In the genomic region with DNA sequence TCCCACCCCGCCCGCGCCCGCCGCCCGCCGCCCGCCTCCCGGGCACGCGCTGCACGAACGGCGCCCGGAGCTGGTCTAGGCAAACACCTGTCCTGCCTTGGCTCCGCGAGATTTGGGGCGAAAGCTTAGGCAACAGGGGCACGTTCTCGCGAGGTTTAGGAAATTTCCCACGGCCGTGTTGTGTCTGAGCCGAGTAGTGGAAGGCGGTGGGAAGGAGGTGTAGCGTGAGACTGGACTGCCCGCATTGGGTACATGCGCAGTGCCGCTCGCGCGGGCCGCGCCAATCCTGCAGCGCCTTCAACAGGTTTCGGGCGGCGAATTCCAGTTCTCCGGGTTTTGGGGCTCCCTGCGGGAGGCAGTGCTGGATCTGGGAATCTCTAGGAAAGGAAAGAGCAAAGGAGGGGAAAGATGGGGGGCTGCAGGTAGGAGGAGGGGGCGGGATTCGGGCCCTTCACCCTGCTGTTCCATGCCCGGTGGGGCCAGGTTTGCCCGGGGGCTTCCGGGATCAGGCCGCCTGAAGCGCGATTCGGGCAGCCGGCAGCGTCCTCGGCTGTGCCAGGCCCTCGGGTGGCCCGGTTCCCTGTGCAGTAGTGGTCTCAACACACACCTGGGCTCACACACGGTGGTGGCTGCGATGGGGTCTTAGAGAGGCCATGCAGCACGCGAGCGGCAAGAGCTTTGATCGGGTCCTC, we compare ENCODE assay signal across 8 cellular contexts. TPM values are rescaled to one million over a fixed set of nuclear protein-coding genes. Genes with fewer than 3 reads are reported as not detected.
DNase-seq lines count a peak whose midpoint lies in the region; ATAC-seq and TF ChIP-seq lines count a peak whose summit lies in the region.

No MANE protein-coding gene starts in this region.

- H3K4me3 ChIP-seq in GM12875 (ENCODE audit: low read depth, low read length) (peak overlapping the region; percentile 70), trophoblast cell (ENCODE audit: low read depth, low read length) (peak overlapping the region; percentile 98), transverse colon (peak overlapping the region; percentile 70 to 77 (median 73))

- H3K9ac ChIP-seq in trophoblast cell (ENCODE audit: low read length) = peak overlapping the region; percentile 57

- H3K27ac ChIP-seq in adipose tissue (ENCODE audit: low read depth, low read length) (peak overlapping the region; percentile 25), trophoblast cell (ENCODE audit: low read depth, low read length) (peak overlapping the region; percentile 88), transverse colon (peak overlapping the region; percentile 90 to 97 (median 96))

- peak overlapping the region; percentile 73 for H2BK5ac ChIP-seq in trophoblast cell (ENCODE audit: low read depth, low read length, poor library complexity)

- TF ChIP-seq POLR2A in transverse colon (IDR thresholded peaks at IDR 0.05) = no peak

- no peak overlapping the region for H3K23ac ChIP-seq in trophoblast cell (ENCODE audit: low read length)

- H3K4me2 ChIP-seq in trophoblast cell (ENCODE audit: low read length) = peak overlapping the region; percentile 77

- H3K9me3 ChIP-seq in trophoblast cell (ENCODE audit: insufficient read depth, low read depth, low read length) (no peaks in the 10 kb centered on the region), transverse colon (peaks cover 9% of the 10 kb centered on the region in 2 donors)

- in situ Hi-C loops in transverse colon (cut with MboI; ENCODE audit: low pct_ligation_motif_present in 1 of 4, low pct_unique_long_range_greater_than_20kb in 1 of 4, low sequenced_read_pairs in 3 of 4) = loop anchor here in 3 of 4 donors (10.0 to 25.0 kb wide), 3 partner anchors 85 to 235 kb away; no protein-coding TSS in a partner anchor

- peak overlapping the region; percentile 61 for H4K91ac ChIP-seq in trophoblast cell (ENCODE audit: low read depth, low read length)

- WGBS in adipose tissue, 3 donors = 1% methylated on average over 59 to 60 of the region's 60 CpGs
- WGBS in trophoblast cell (ENCODE audit: extremely low coverage, insufficient coverage, insufficient read length) = no CpG with 5 or more reads among the region's 60 CpGs
- WGBS in transverse colon (ENCODE audit: low coverage in 1 of 2), 2 donors = 1% methylated on average over 40 of the region's 60 CpGs; no CpG with 5 or more reads in 1 of the 2 donors

- peak overlapping the region; percentile 50 for H3K14ac ChIP-seq in trophoblast cell (ENCODE audit: low read length)

- H3K4me1 ChIP-seq in trophoblast cell (ENCODE audit: control insufficient read depth in 1 of 2, insufficient read depth in 2 of 2, low read length in 2 of 2) = peaks cover 0 to 6% of the 10 kb centered on the region in 2 experiments
- H3K4me1 ChIP-seq in transverse colon = peaks cover 0 to 30% (median 16%) of the 10 kb centered on the region in 4 donors

- peak overlapping the region; percentile 64 for H4K8ac ChIP-seq in trophoblast cell (ENCODE audit: low read depth, low read length)

- H3K79me2 ChIP-seq in trophoblast cell (ENCODE audit: control insufficient read depth, insufficient read depth, low read length, poor library complexity) = peaks cover 15% of the 10 kb centered on the region

- peak; percentile 74 for ATAC-seq in HG02798 (IDR thresholded peaks at IDR 0.05; ENCODE audit: poor library complexity, unreplicated experiment)

- TF ChIP-seq EP300 in transverse colon (IDR thresholded peaks at IDR 0.05; ENCODE audit: low read depth) = no peak

- H2BK120ac ChIP-seq in trophoblast cell (ENCODE audit: insufficient read depth, low read length, poor library complexity) = peak overlapping the region; percentile 59

- H3K27me3 ChIP-seq in trophoblast cell (ENCODE audit: insufficient read depth, low read length) (no peaks in the 10 kb centered on the region), transverse colon (no peaks in the 10 kb centered on the region)

- intact Hi-C loops in cardiac septum (cut with DNase I) (loop anchor here (5.0 to 10.0 kb wide), 5 partner anchors 237 to 543 kb away; a partner anchor contains a TSS), transverse colon (cut with DNase I; ENCODE audit: low total_unique reads) (loop anchor here (5.0 kb wide), 1 partner anchor 292 kb away; no protein-coding TSS in a partner anchor)

- DNase-seq in NCI-H1417 treated with DMSO at 0.1 percent for 48 hours (lab: John Stamatoyannopoulos, UW) (peak; percentile 99), SW 1271 (lab: John Stamatoyannopoulos, UW) (peak; percentile 93 to 97), cardiac septum (ENCODE audit: low spot score) (peak; percentile 98), trophoblast cell (peak; percentile 100), transverse colon (peak; percentile 99)

- H2AFZ ChIP-seq in trophoblast cell (ENCODE audit: insufficient read depth, low read length, poor library complexity) = peak overlapping the region; percentile 80

- H2AK5ac ChIP-seq in trophoblast cell (ENCODE audit: low read length) = no peak overlapping the region

- H2BK12ac ChIP-seq in trophoblast cell (ENCODE audit: low read length) = peak overlapping the region; percentile 5

- H3K18ac ChIP-seq in trophoblast cell (ENCODE audit: low read length) = peak overlapping the region; percentile 79

- no peak for TF ChIP-seq CTCF in GM12875 (IDR thresholded peaks at IDR 0.05; ENCODE audit: borderline replicate concordance, insufficient read depth, low read depth, low read length)
- peak in 1 of 5 experiments; percentile 8 for TF ChIP-seq CTCF in transverse colon (IDR thresholded peaks at IDR 0.05)

- H3K79me1 ChIP-seq in trophoblast cell (ENCODE audit: low read length) = peaks cover 16% of the 10 kb centered on the region

- H3K36me3 ChIP-seq in trophoblast cell (ENCODE audit: control insufficient read depth in 1 of 2, insufficient read depth in 2 of 2, low read length in 2 of 2) = no peaks in the 10 kb centered on the region
- H3K36me3 ChIP-seq in transverse colon = no peaks in the 10 kb centered on the region

- peak overlapping the region; percentile 55 for H4K12ac ChIP-seq in trophoblast cell (ENCODE audit: low read depth, low read length)

- peak overlapping the region; percentile 13 for H3K4ac ChIP-seq in trophoblast cell (ENCODE audit: low read depth, low read length)

RNA-seq across cellular contexts. Expression of a gene that starts 1.2 kb away (rescaled TPM):
- polyA plus RNA-seq in adipose tissue = 10 to 100 TPM; 12.1 to 72.5 (median 25.9) TPM
- total RNA-seq in cardiac septum = 38.2 TPM
- 45.4 and 47.2 TPM in 2 replicates for polyA plus RNA-seq in trophoblast cell (2013)
- total RNA-seq in transverse colon = 100 to 1,000 TPM in 1 of 4 donors, 10 to 100 TPM in 3; 15.1 to 104 (median 44.6) TPM

Comparison
In these comparisons a context has a peak if more than half of its experiments do, and no peak if none do; other contexts are left out.
1. Peak in every context shown above with its lines: DNase-seq, ATAC-seq, H3K4me3 ChIP-seq and H3K27ac ChIP-seq.
2. H3K27ac ChIP-seq: peak in every context shown above with its lines; median percentile 96 in transverse colon; 88 in trophoblast cell; 25 in adipose tissue.